In genomic region chr4:40202474-40202873, GRCh38 we compare ENCODE assay signal across 14 cellular contexts. TPM values are rescaled to one million over a fixed set of nuclear protein-coding genes. Genes with fewer than 3 reads are reported as not detected.
A peak's percentile ranks its signal among the peaks of the same experiment; 100 is the strongest.
DNase-seq lines count a peak whose midpoint lies in the region; ATAC-seq and TF ChIP-seq lines count a peak whose summit lies in the region.
"Had no signal": no experiment of that assay in that cellular context is flagged by ENCODE, and none has a peak within 500 bp of the region (broad histone marks: within the 10 kb centered on the region; RNA-seq: fewer than 3 reads in every experiment).

No MANE protein-coding gene starts in this region.

- peak overlapping the region; percentile 98 for H3K27ac Mint-ChIP-seq in activated naive CD4-positive, alpha-beta T cell treated with anti-CD3 and anti-CD28 coated beads, Interleukin-2, amount 50 U/mL, for 24 hours
- H3K27ac Mint-ChIP-seq in central memory CD8-positive, alpha-beta T cell (ENCODE audit: low read depth), result peak overlapping the region; percentile 100

- H3K36me3 ChIP-seq in Panc1 (ENCODE audit: control insufficient read depth, insufficient read depth, low read length), result no peaks in the 10 kb centered on the region
- H3K36me3 ChIP-seq in transverse colon, result no peaks in the 10 kb centered on the region
- no peaks in the 10 kb centered on the region for H3K36me3 ChIP-seq in breast epithelium

- WGBS in transverse colon (ENCODE audit: low coverage in 1 of 2), 2 donors, result 61 to 79% methylated on average over 3 of the region's 3 CpGs

- H3K4me1 ChIP-seq in Panc1 (ENCODE audit: control insufficient read depth, insufficient read depth, low read length), result peaks cover 5% of the 10 kb centered on the region
- peaks cover 0 to 4% (median 0%) of the 10 kb centered on the region in 4 donors for H3K4me1 ChIP-seq in transverse colon
- H3K4me1 ChIP-seq in breast epithelium, result no peaks in the 10 kb centered on the region
- H3K4me1 ChIP-seq: parathyroid adenoma had no signal

- ATAC-seq in Panc1, result no peak
- no peak for ATAC-seq in central memory CD8-positive, alpha-beta T cell (replicated peaks; ENCODE audit: extremely low read depth, poor library complexity, severe bottlenecking)

- POLR2A ChIA-PET in Panc1 (lab: Charles Lee), result interaction anchor here (0.5 to 0.7 kb wide), 2 partner anchors 29 to 54 kb away, joined by 8 to 9 read pairs; no protein-coding TSS in a partner anchor

- CTCF ChIA-PET in Panc1 (lab: Charles Lee), result no interaction called here

- BruUV-seq in Panc1 (replicated peaks; lab: Mats Ljungman, UMichigan), result no TSS peak

- peak overlapping the region; percentile 99 for H3K4me3 Mint-ChIP-seq in activated naive CD4-positive, alpha-beta T cell treated with anti-CD3 and anti-CD28 coated beads, Interleukin-2, amount 50 U/mL, for 24 hours
- H3K4me3 Mint-ChIP-seq in central memory CD8-positive, alpha-beta T cell, result peak overlapping the region; percentile 100

- H3K9me3 ChIP-seq in Panc1 (ENCODE audit: control insufficient read depth, insufficient read depth, low read depth, low read length) (no peaks in the 10 kb centered on the region), transverse colon (no peaks in the 10 kb centered on the region), breast epithelium (no peaks in the 10 kb centered on the region)

- TF ChIP-seq CTCF in Panc1 (IDR thresholded peaks at IDR 0.05) (no peak), transverse colon (IDR thresholded peaks at IDR 0.05) (no peak), breast epithelium (IDR thresholded peaks at IDR 0.05) (no peak)

- no peaks in the 10 kb centered on the region for H3K27me3 ChIP-seq in Panc1 (ENCODE audit: control insufficient read depth, insufficient read depth, low read length)
- peaks cover 7% of the 10 kb centered on the region for H3K27me3 ChIP-seq in transverse colon
- H3K27me3 ChIP-seq in breast epithelium, result no peaks in the 10 kb centered on the region

- H3K36me3 Mint-ChIP-seq in activated naive CD4-positive, alpha-beta T cell treated with anti-CD3 and anti-CD28 coated beads, Interleukin-2, amount 50 U/mL, for 24 hours, result peaks cover 42% of the 10 kb centered on the region
- peaks cover 77% of the 10 kb centered on the region for H3K36me3 Mint-ChIP-seq in central memory CD8-positive, alpha-beta T cell (ENCODE audit: insufficient read depth)

- peaks cover 50% of the 10 kb centered on the region for H3K4me1 Mint-ChIP-seq in activated naive CD4-positive, alpha-beta T cell treated with anti-CD3 and anti-CD28 coated beads, Interleukin-2, amount 50 U/mL, for 24 hours
- peaks cover 72% of the 10 kb centered on the region for H3K4me1 Mint-ChIP-seq in central memory CD8-positive, alpha-beta T cell

- H3K27ac ChIP-seq in Panc1 (ENCODE audit: low read length) (peak overlapping the region; percentile 59; the same call in 1 of the 2 replicates), transverse colon (peak overlapping the region in 3 of 4 donors; percentile 64 to 82 (median 79)), breast epithelium (no peak overlapping the region)
- H3K27ac ChIP-seq: dorsolateral prefrontal cortex, parathyroid adenoma had no signal

- H3K9me3 Mint-ChIP-seq in activated naive CD4-positive, alpha-beta T cell treated with anti-CD3 and anti-CD28 coated beads, Interleukin-2, amount 50 U/mL, for 24 hours, result no peaks in the 10 kb centered on the region
- no peaks in the 10 kb centered on the region for H3K9me3 Mint-ChIP-seq in central memory CD8-positive, alpha-beta T cell

- TF ChIP-seq POLR2A in transverse colon (IDR thresholded peaks at IDR 0.05), result no peak
- TF ChIP-seq POLR2A in breast epithelium (IDR thresholded peaks at IDR 0.05), result no peak

- H3K27me3 Mint-ChIP-seq in activated naive CD4-positive, alpha-beta T cell treated with anti-CD3 and anti-CD28 coated beads, Interleukin-2, amount 50 U/mL, for 24 hours, result no peaks in the 10 kb centered on the region
- H3K27me3 Mint-ChIP-seq in central memory CD8-positive, alpha-beta T cell, result no peaks in the 10 kb centered on the region

- intact Hi-C loops in Panc1 (cut with micrococcal nuclease; ENCODE audit: unreplicated experiment) (no loop called here), transverse colon (cut with DNase I; ENCODE audit: low total_unique reads) (no loop called here), breast epithelium (cut with DNase I; ENCODE audit: low total_unique reads) (no loop called here)

- H3K4me3 ChIP-seq in Panc1 (ENCODE audit: low read depth in 2 of 2, low read length in 2 of 2) (no peak overlapping the region), transverse colon (no peak overlapping the region), breast epithelium (no peak overlapping the region)
- H3K4me3 ChIP-seq: dorsolateral prefrontal cortex had no signal

- no peak for DNase-seq in activated naive CD4-positive, alpha-beta T cell (lab: John Stamatoyannopoulos, UW)
- DNase-seq in Panc1 (ENCODE audit: low read depth, low spot score), result no peak
- DNase-seq in central memory CD8-positive, alpha-beta T cell (ENCODE audit: low spot score in 2 of 2), result no peak
- no peak for DNase-seq in transverse colon
- DNase-seq in breast epithelium (ENCODE audit: low spot score in 2 of 2), result no peak
- DNase-seq in iPS-NIHi7 (ENCODE audit: extremely low spot score), result no peak
- DNase-seq in putamen (ENCODE audit: low spot score), result no peak
- DNase-seq: dorsolateral prefrontal cortex, mesenchymal stem cell, NCI-H187, NCI-H774 had no signal

- TF ChIP-seq EP300 in transverse colon (IDR thresholded peaks at IDR 0.05; ENCODE audit: low read depth), result no peak

- in situ Hi-C loops in Panc1 (cut with HindIII; ENCODE audit: low pct_unique_long_range_greater_than_20kb, low sequenced_read_pairs), result no loop called here
- in situ Hi-C loops in transverse colon (cut with MboI; ENCODE audit: low pct_ligation_motif_present in 1 of 4, low pct_unique_long_range_greater_than_20kb in 1 of 4, low sequenced_read_pairs in 3 of 4), result no loop called here

RNA-seq across cellular contexts. Expression of gene RHOH, which starts 5.6 kb away (rescaled TPM):
- total RNA-seq in Panc1 (2021; ENCODE audit: unreplicated experiment), result 1.2 TPM
- 0.29 TPM for polyA plus RNA-seq in Panc1 (2012; ENCODE audit: insufficient read length)
- 10 to 100 TPM in 1 of 4 donors, 1 to 10 TPM in 2, not detected in 1; 4.1 to 10.3 (median 4.1) TPM for total RNA-seq in transverse colon
- 10 to 100 TPM in 1 of 3 donors, 1 to 10 TPM in 2; 5.0 to 16.4 (median 9.7) TPM for total RNA-seq in breast epithelium
- total RNA-seq: astrocyte had no signal

Comparison
In these comparisons a context has a peak if more than half of its experiments do, and no peak if none do; other contexts are left out.
1. H3K27ac ChIP-seq: peak in Panc1 (single experiment) and transverse colon (3 of 4); none in breast epithelium (0 of 2).